In genomic region chr7:68770649-68771048, GRCh38 we compare ENCODE assay signal across 12 cellular contexts.
DNase-seq lines count a peak whose midpoint lies in the region; TF ChIP-seq lines count a peak whose summit lies in the region.
"Had no signal": no experiment of that assay in that cellular context is flagged by ENCODE, and none has a peak within 500 bp of the region (broad histone marks: within the 10 kb centered on the region; RNA-seq: fewer than 3 reads in every experiment).

No MANE protein-coding gene starts in this region.

- no peak overlapping the region for H3K27ac Mint-ChIP-seq in CD4-positive, alpha-beta memory T cell
- no peak overlapping the region for H3K27ac Mint-ChIP-seq in endodermal cell
- H3K27ac Mint-ChIP-seq: naive thymus-derived CD4-positive, alpha-beta T cell had no signal

- no peaks in the 10 kb centered on the region for H3K36me3 Mint-ChIP-seq in CD4-positive, alpha-beta memory T cell
- no peaks in the 10 kb centered on the region for H3K36me3 Mint-ChIP-seq in endodermal cell (ENCODE audit: low read depth)

- WGBS in endodermal cell (ENCODE audit: insufficient coverage in 1 of 2, insufficient read length in 1 of 2), 2 experiments, result 93 to 94% methylated on average over 5 to 6 of the region's 6 CpGs

- no peak overlapping the region for H3K4me3 Mint-ChIP-seq in CD4-positive, alpha-beta memory T cell
- H3K4me3 Mint-ChIP-seq in endodermal cell, result no peak overlapping the region
- H3K4me3 Mint-ChIP-seq: naive thymus-derived CD4-positive, alpha-beta T cell had no signal

- no peak overlapping the region for H3K4me3 ChIP-seq in CD4-positive, alpha-beta memory T cell (ENCODE audit: low read length in 2 of 2)
- no peak overlapping the region for H3K4me3 ChIP-seq in endodermal cell (ENCODE audit: low read length)
- H3K4me3 ChIP-seq: thoracic aorta had no signal

- no peaks in the 10 kb centered on the region for H3K9me3 ChIP-seq in CD4-positive, alpha-beta memory T cell (ENCODE audit: control insufficient read depth in 1 of 2, low read length in 2 of 2)
- H3K9me3 ChIP-seq in endodermal cell (ENCODE audit: control insufficient read depth, low read length), result peaks cover 4% of the 10 kb centered on the region
- H3K9me3 ChIP-seq: thoracic aorta had no signal

- peaks cover 2 to 29% (median 11%) of the 10 kb centered on the region in 8 donors for H3K9me3 Mint-ChIP-seq in CD4-positive, alpha-beta memory T cell
- peaks cover 3% of the 10 kb centered on the region for H3K9me3 Mint-ChIP-seq in endodermal cell

- H3K27me3 ChIP-seq in CD4-positive, alpha-beta memory T cell (ENCODE audit: insufficient read depth, low read length), result no peaks in the 10 kb centered on the region
- H3K27me3 ChIP-seq in endodermal cell (ENCODE audit: control insufficient read depth, insufficient read depth, low read length, poor library complexity, severe bottlenecking), result no peaks in the 10 kb centered on the region

- intact Hi-C loops in CD4-positive, alpha-beta memory T cell (cut with micrococcal nuclease), result no loop called here

- no peaks in the 10 kb centered on the region for H3K4me1 Mint-ChIP-seq in CD4-positive, alpha-beta memory T cell
- H3K4me1 Mint-ChIP-seq in endodermal cell, result peaks cover 4% of the 10 kb centered on the region
- H3K4me1 Mint-ChIP-seq: naive thymus-derived CD4-positive, alpha-beta T cell had no signal

- H3K27ac ChIP-seq in VCaP (peak overlapping the region; percentile 39), endodermal cell (ENCODE audit: low read depth, low read length) (no peak overlapping the region)
- no peak overlapping the region for H3K27ac ChIP-seq in CD4-positive, alpha-beta memory T cell (ENCODE audit: low read depth, low read length)
- H3K27ac ChIP-seq: thoracic aorta had no signal

- H3K27me3 Mint-ChIP-seq in CD4-positive, alpha-beta memory T cell, result peaks cover 0 to 2% of the 10 kb centered on the region in 2 donors
- no peaks in the 10 kb centered on the region for H3K27me3 Mint-ChIP-seq in endodermal cell (ENCODE audit: insufficient read depth)

- H3K4me1 ChIP-seq in CD4-positive, alpha-beta memory T cell (ENCODE audit: insufficient read depth, low read length), result no peaks in the 10 kb centered on the region
- no peaks in the 10 kb centered on the region for H3K4me1 ChIP-seq in endodermal cell (ENCODE audit: control insufficient read depth, insufficient read depth, low read length)

- TF ChIP-seq CTCF in VCaP (conservative IDR thresholded peaks at IDR 0.05), result no peak
- TF ChIP-seq CTCF in endodermal cell (conservative IDR thresholded peaks at IDR 0.05), result no peak

- H3K9ac ChIP-seq in endodermal cell (ENCODE audit: extremely low read depth, low read length, poor library complexity, severe bottlenecking), result no peak overlapping the region

- no peaks in the 10 kb centered on the region for H3K36me3 ChIP-seq in CD4-positive, alpha-beta memory T cell (ENCODE audit: insufficient read depth, low read length)
- no peaks in the 10 kb centered on the region for H3K36me3 ChIP-seq in endodermal cell (ENCODE audit: control insufficient read depth, insufficient read depth, low read length)
- H3K36me3 ChIP-seq: thoracic aorta had no signal

- CTCF ChIA-PET in CD4-positive, alpha-beta memory T cell (lab: Charles Lee; ENCODE audit: partially characterized antibody), result no interaction called here

- DNase-seq in DMS153 treated with DMSO at 0.1 percent for 48 hours (lab: John Stamatoyannopoulos, UW; ENCODE audit: unreplicated experiment), result peak; percentile 69
- peak; percentile 88 for DNase-seq in NCI-H2029 treated with DMSO at 0.1 percent for 48 hours (lab: John Stamatoyannopoulos, UW)
- peak; percentile 6 for DNase-seq in medulla oblongata (ENCODE audit: extremely low spot score)
- DNase-seq in CD4-positive, alpha-beta memory T cell, result no peak
- no peak for DNase-seq in T-helper 9 cell
- no peak for DNase-seq in NK-92 treated with Interleukin-12 subunit alpha and Interleukin-12 subunit beta, amount 100 ng/mL, for 24 hours (lab: John Stamatoyannopoulos, UW)
- no peak for DNase-seq in endodermal cell
- DNase-seq: dermis blood vessel endothelial cell; naive thymus-derived CD4-positive, alpha-beta T cell; SHP77 treated with DMSO at 0.1 percent for 48 hours had no signal

- POLR2A ChIA-PET in CD4-positive, alpha-beta memory T cell (lab: Charles Lee; ENCODE audit: partially characterized antibody), result no interaction called here

Comparison
In these comparisons a context has a peak if more than half of its experiments do, and no peak if none do; other contexts are left out.
1. DNase-seq: peak in DMS153 treated with DMSO at 0.1 percent for 48 hours (single experiment), NCI-H2029 treated with DMSO at 0.1 percent for 48 hours (single experiment) and medulla oblongata (single experiment); none in CD4-positive, alpha-beta memory T cell (0 of 5), T-helper 9 cell (single experiment), NK-92 treated with Interleukin-12 subunit alpha and Interleukin-12 subunit beta, amount 100 ng/mL, for 24 hours (single experiment) and endodermal cell (single experiment).